Comparison of ENCODE assay signal across 10 cellular contexts in genomic region chr13:94433055-94433947, GRCh38. TPM values are rescaled to one million over a fixed set of nuclear protein-coding genes. Genes with fewer than 3 reads are reported as not detected.
DNase-seq lines count a peak whose midpoint lies in the region; ATAC-seq and TF ChIP-seq lines count a peak whose summit lies in the region.
"Had no signal": no experiment of that assay in that cellular context is flagged by ENCODE, and none has a peak within 500 bp of the region (broad histone marks: within the 10 kb centered on the region; RNA-seq: fewer than 3 reads in every experiment).

No MANE protein-coding gene starts in this region.

- intact Hi-C loops in body of pancreas (cut with DNase I) (loop anchor here (5.0 kb wide), 1 partner anchor 184 kb away; no protein-coding TSS in a partner anchor), vagina (cut with DNase I) (loop anchor here (5.0 kb wide), 1 partner anchor 189 kb away; no protein-coding TSS in a partner anchor)

- H3K27me3 ChIP-seq in body of pancreas (no peaks in the 10 kb centered on the region), vagina (no peaks in the 10 kb centered on the region)

- H3K36me3 ChIP-seq in body of pancreas (replicated peaks in 1 of 2; ENCODE audit: insufficient read depth in 1 of 2, low read depth in 2 of 2) (no peaks in the 10 kb centered on the region), vagina (no peaks in the 10 kb centered on the region)

- WGBS in body of pancreas, 2 donors = 61 to 70% methylated on average over 18 of the region's 18 CpGs

- ATAC-seq in GM18868 (IDR thresholded peaks at IDR 0.05; ENCODE audit: unreplicated experiment) (peak; percentile 97), HG02885 (IDR thresholded peaks at IDR 0.05; ENCODE audit: poor library complexity, unreplicated experiment) (peak; percentile 52), body of pancreas (no peak)
- ATAC-seq: psoas muscle had no signal

- TF ChIP-seq POLR2A in body of pancreas (IDR thresholded peaks at IDR 0.05) (no peak), vagina (IDR thresholded peaks at IDR 0.05) (no peak)

- H3K9me3 ChIP-seq in body of pancreas (no peaks in the 10 kb centered on the region), vagina (no peaks in the 10 kb centered on the region)
- H3K9me3 ChIP-seq: psoas muscle had no signal

- H3K27ac ChIP-seq in body of pancreas (no peak overlapping the region), vagina (no peak overlapping the region)
- H3K27ac ChIP-seq: HL-60, psoas muscle had no signal

- no peak for TF ChIP-seq CTCF in body of pancreas (IDR thresholded peaks at IDR 0.05)
- no peak for TF ChIP-seq CTCF in vagina (IDR thresholded peaks at IDR 0.05)

- H3K4me1 ChIP-seq in body of pancreas (no peaks in the 10 kb centered on the region), vagina (no peaks in the 10 kb centered on the region)
- H3K4me1 ChIP-seq: psoas muscle had no signal

- H3K4me3 ChIP-seq in body of pancreas (no peak overlapping the region), vagina (no peak overlapping the region)
- H3K4me3 ChIP-seq: psoas muscle had no signal

- DNase-seq in NCI-H526 treated with DMSO at 0.1 percent for 48 hours (lab: John Stamatoyannopoulos, UW) (peak; percentile 97), iPS-NIHi7 (ENCODE audit: extremely low spot score) (peak; percentile 61), medulla oblongata (ENCODE audit: extremely low spot score) (no peak), body of pancreas (no peak), vagina (ENCODE audit: extremely low spot score in 2 of 2) (no peak)
- no peak for DNase-seq in stimulated activated naive CD4-positive, alpha-beta T cell treated with Interleukin-2 at 50 U/mL for 16 hours (lab: John Stamatoyannopoulos, UW)

RNA-seq across cellular contexts. Expression of gene DCT, which starts 46.2 kb away (rescaled TPM):
- total RNA-seq in body of pancreas (under 1 TPM; 0.33 to 0.78 TPM), vagina (not detected)

Comparison
In these comparisons a context has a peak if more than half of its experiments do, and no peak if none do; other contexts are left out.
1. DNase-seq: peak in NCI-H526 treated with DMSO at 0.1 percent for 48 hours (single experiment) and iPS-NIHi7 (single experiment); none in medulla oblongata (single experiment), stimulated activated naive CD4-positive, alpha-beta T cell treated with Interleukin-2 at 50 U/mL for 16 hours (single experiment), body of pancreas (0 of 4) and vagina (0 of 2).